Comparison of ENCODE assay signal across 1 cellular context in genomic region chr1:168347630-168348029, GRCh38.
TF ChIP-seq lines count a peak whose summit lies in the region.

No MANE protein-coding gene starts in this region.

TF ChIP-seq in GM23338, 12 proteins besides CTCF, POLR2A, EP300 and RAD21:
- TF ChIP-seq ZNF462 (CRISPR knock-in tag; IDR thresholded peaks at IDR 0.05) (no peak), STAT1 (IDR thresholded peaks at IDR 0.05; ENCODE audit: unreplicated experiment) (no peak), ZNF114 (CRISPR knock-in tag; IDR thresholded peaks at IDR 0.05) (no peak), EZH2phosphoT487 (IDR thresholded peaks at IDR 0.05; ENCODE audit: unreplicated experiment) (no peak), CREB1 (CRISPR knock-in tag; IDR thresholded peaks at IDR 0.05; ENCODE audit: low read depth) (no peak), EZH2 (IDR thresholded peaks at IDR 0.05; ENCODE audit: low read depth, unreplicated experiment) (no peak)
